ENCODE assay signal across 29 cellular contexts in the genomic region with DNA sequence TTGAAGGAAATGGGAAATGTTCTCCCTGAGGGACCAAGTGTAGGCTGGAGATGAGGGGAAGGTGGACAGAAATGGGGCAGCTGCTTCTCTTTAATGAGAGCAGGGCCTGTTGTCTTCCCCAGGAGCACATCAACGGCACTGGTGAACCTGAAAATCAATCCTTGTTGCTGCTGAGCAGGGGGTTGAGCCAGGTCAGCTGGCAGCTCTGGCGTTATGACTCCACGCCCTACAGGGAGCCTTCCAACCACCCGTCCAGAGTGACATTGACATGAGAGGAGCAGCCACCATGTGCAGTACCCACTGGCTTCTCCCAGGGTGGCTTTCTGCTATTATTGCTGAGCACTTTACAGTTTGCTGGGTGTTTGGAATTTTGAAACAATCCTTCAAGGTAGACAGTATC.
"Had no signal": no experiment of that assay in that cellular context is flagged by ENCODE, and none has a peak within 500 bp of the region (broad histone marks: within the 10 kb centered on the region; RNA-seq: fewer than 3 reads in every experiment).

No MANE protein-coding gene starts in this region.

- H3K36me3 ChIP-seq: esophagus squamous epithelium, neural progenitor cell, stomach, thyroid gland, vagina had no signal

- FAIRE-seq: endometrium, islet of Langerhans had no signal

- H3K27ac Mint-ChIP-seq: memory B cell; naive thymus-derived CD4-positive, alpha-beta T cell; neural progenitor cell had no signal

- H3K4me3 ChIP-seq: coronary artery, esophagus squamous epithelium, hepatocyte, lung, mucosa of descending colon, neural progenitor cell, smooth muscle cell, stomach, thyroid gland, vagina had no signal

- H3K27ac ChIP-seq: coronary artery, esophagus squamous epithelium, hepatocyte, neural progenitor cell, stomach, thyroid gland, vagina had no signal

- H3K36me3 Mint-ChIP-seq: memory B cell; naive thymus-derived CD4-positive, alpha-beta T cell; neural progenitor cell had no signal

- H3K4me1 ChIP-seq: thyroid gland had no signal

- H3K9ac ChIP-seq: neural progenitor cell had no signal

- H3K9me3 Mint-ChIP-seq: memory B cell; naive thymus-derived CD4-positive, alpha-beta T cell; nephron had no signal

- H3K4me3 Mint-ChIP-seq: memory B cell; naive thymus-derived CD4-positive, alpha-beta T cell; nephron had no signal

- H3K27me3 ChIP-seq: esophagus squamous epithelium, hepatocyte, neural progenitor cell, stomach, thyroid gland, vagina had no signal

- ATAC-seq: left colon; mucosa of descending colon; naive thymus-derived CD4-positive, alpha-beta T cell; sciatic nerve had no signal

- H2AFZ ChIP-seq: hepatocyte, neural progenitor cell had no signal

- DNase-seq: dermis blood vessel endothelial cell; effector memory CD4-positive, alpha-beta T cell; erythroblast; esophagus squamous epithelium; foreskin melanocyte; kidney glomerular epithelial cell; left colon; mucosa of descending colon; naive thymus-derived CD4-positive, alpha-beta T cell; nucleus accumbens; stimulated activated CD4-positive, alpha-beta T cell treated with anti-CD3 and anti-CD28 coated beads, Interleukin-12 subunit alpha, Interleukin-12 subunit beta, amount 100 ng/mL, for 4 hours; stimulated activated CD4-positive, alpha-beta T cell treated with anti-CD3 and anti-CD28 coated beads, Interleukin-1b, Interleukin-23, amount 100 ng/mL, for 48 hours; stimulated activated CD4-positive, alpha-beta T cell treated with anti-CD3 and anti-CD28 coated beads, Interleukin-4, amount 100 ng/mL, for 1 hour; stimulated activated CD8-positive, alpha-beta memory T cell treated with anti-CD3 and anti-CD28 coated beads, Interleukin-4, amount 100 ng/mL, for 48 hours; stimulated activated naive CD4-positive, alpha-beta T cell; stomach; thyroid gland; trophoblast cell had no signal

- H3K4me2 ChIP-seq: hepatocyte, neural progenitor cell, smooth muscle cell had no signal

- H3K79me2 ChIP-seq: hepatocyte had no signal

- H3K9me3 ChIP-seq: mucosa of descending colon, thyroid gland, vagina had no signal
